ENCODE assay signal across 7 cellular contexts in the genomic region with DNA sequence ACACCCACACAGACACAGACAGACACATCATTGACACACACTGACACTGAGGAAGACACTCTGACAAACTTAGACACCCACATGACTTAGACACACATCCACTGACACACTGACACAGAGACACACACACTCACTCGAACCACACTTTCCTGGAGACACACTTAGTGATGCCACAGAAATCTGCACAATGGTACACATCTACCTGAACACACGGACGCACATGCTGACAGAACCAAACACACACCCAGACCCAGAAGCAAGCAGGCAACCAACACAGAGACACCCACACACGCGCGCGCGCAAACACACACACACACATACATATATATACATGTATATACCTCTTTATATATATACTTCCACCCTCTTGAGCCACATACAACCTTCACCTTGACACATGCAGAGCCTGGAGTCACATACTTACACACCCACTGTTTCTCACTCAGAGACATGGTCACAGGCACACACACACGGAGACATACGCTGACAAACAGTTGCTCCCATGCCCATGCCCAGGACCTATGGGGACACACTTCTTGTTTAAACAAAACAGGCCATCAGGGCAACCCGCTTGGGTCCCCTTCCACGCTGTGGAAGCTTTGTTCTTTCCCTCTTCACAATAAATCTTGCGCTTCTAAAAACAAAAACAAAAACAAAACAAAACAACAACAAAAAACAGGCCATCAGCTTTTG. TPM values are rescaled to one million over a fixed set of nuclear protein-coding genes. Genes with fewer than 3 reads are reported as not detected.
DNase-seq lines count a peak whose midpoint lies in the region; ATAC-seq lines count a peak whose summit lies in the region.

No MANE protein-coding gene starts in this region.

- H3K4me1 ChIP-seq in ES-I3 (ENCODE audit: insufficient read depth, low read length) (peaks cover 4% of the 10 kb centered on the region; the same call in 1 of the 2 replicates), rectal smooth muscle tissue (ENCODE audit: control insufficient read depth, insufficient read depth, low read length) (no peaks in the 10 kb centered on the region)

- ATAC-seq in HG02763 (IDR thresholded peaks at IDR 0.05; ENCODE audit: unreplicated experiment): no peak

- H3K9ac ChIP-seq in ES-I3 (ENCODE audit: low read depth, low read length) (peak overlapping the region; percentile 52; the same call in 1 of the 2 replicates), rectal smooth muscle tissue (ENCODE audit: low read length) (no peak overlapping the region)

- peak; percentile 3 for DNase-seq in HuH-7 (ENCODE audit: low spot score)
- peak; percentile 15 for DNase-seq in dermis blood vessel endothelial cell
- DNase-seq in NCI-H345 treated with DMSO at 0.1 percent for 48 hours (lab: John Stamatoyannopoulos, UW; ENCODE audit: unreplicated experiment): no peak
- no peak for DNase-seq in stimulated activated CD4-positive, alpha-beta T cell treated with anti-CD3 and anti-CD28 coated beads, Interleukin-1b, Interleukin-23, amount 100 ng/mL, for 48 hours

- no peaks in the 10 kb centered on the region for H3K36me3 ChIP-seq in ES-I3 (ENCODE audit: insufficient read depth, low read length)
- no peaks in the 10 kb centered on the region for H3K36me3 ChIP-seq in rectal smooth muscle tissue (ENCODE audit: control insufficient read depth, insufficient read depth, low read length)

- peaks cover 10% of the 10 kb centered on the region for H3K27me3 ChIP-seq in rectal smooth muscle tissue (ENCODE audit: control insufficient read depth, insufficient read depth, low read length)

- no peak overlapping the region for H3K27ac ChIP-seq in rectal smooth muscle tissue (ENCODE audit: low read depth, low read length)

- no peaks in the 10 kb centered on the region for H3K9me3 ChIP-seq in ES-I3 (ENCODE audit: control insufficient read depth, insufficient read depth, low read length)

- H3K4me3 ChIP-seq in rectal smooth muscle tissue (ENCODE audit: low read length): peak overlapping the region; percentile 62

RNA-seq across cellular contexts. Expression of gene SCN5A, which starts 0.9 kb away (rescaled TPM):
- total RNA-seq in dermis blood vessel endothelial cell: 6.5 and 12.0 TPM in 2 replicates

Comparison
In these comparisons a context has a peak if more than half of its experiments do, and no peak if none do; other contexts are left out.
1. DNase-seq: peak in HuH-7 (single experiment) and dermis blood vessel endothelial cell (single experiment); none in NCI-H345 treated with DMSO at 0.1 percent for 48 hours (single experiment) and stimulated activated CD4-positive, alpha-beta T cell treated with anti-CD3 and anti-CD28 coated beads, Interleukin-1b, Interleukin-23, amount 100 ng/mL, for 48 hours (single experiment).